12 cellular contexts compared by ENCODE assay signal in the genomic region with DNA sequence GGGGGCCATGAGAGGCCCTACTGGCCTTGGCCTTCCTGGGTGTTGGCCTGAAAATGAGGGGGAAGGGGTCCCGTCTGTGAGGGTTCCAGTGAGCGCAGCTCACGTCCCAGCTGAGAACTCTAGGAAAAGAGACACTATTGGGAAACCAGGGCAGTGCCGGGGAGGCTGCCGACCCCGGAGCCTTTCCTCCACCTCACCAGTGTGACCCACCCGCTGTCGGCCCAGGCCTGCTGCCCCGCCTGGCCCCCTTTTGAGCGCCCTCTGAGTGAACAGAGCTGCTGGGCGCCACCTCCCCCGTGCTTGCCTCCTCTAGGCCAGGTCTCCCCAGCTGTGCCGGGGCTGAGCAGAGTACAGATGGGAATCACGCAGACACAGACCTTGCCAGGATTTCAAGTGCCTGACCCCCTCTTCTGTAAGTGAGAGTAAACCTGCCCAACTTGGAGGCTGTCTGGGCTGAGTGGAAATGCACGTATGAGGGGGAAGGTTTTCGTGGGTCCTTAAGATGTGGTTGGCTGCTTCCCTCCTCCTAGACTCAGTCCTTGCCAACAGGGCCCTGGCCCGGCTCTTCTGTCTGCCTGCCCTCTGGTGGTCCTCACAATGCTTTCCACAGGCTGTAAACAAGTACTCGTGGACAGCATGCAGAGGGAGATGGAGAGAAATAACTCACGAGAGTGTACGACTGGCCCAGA. TPM values are rescaled to one million over a fixed set of nuclear protein-coding genes. Genes with fewer than 3 reads are reported as not detected.
DNase-seq lines count a peak whose midpoint lies in the region; ATAC-seq and TF ChIP-seq lines count a peak whose summit lies in the region.
"Had no signal": no experiment of that assay in that cellular context is flagged by ENCODE, and none has a peak within 500 bp of the region (broad histone marks: within the 10 kb centered on the region; RNA-seq: fewer than 3 reads in every experiment).

No MANE protein-coding gene starts in this region.

- H3K9ac ChIP-seq in mammary epithelial cell (ENCODE audit: insufficient read depth, low read length) (no peak overlapping the region), mesendoderm (ENCODE audit: low read length) (no peak overlapping the region)

- no peak overlapping the region for H2AK5ac ChIP-seq in mesendoderm (ENCODE audit: low read length)

- BruUV-seq in mammary epithelial cell (replicated peaks; lab: Mats Ljungman, UMichigan) = no TSS peak

- H3K36me3 ChIP-seq in mammary epithelial cell (ENCODE audit: insufficient read depth, low read length) (no peaks in the 10 kb centered on the region), mesendoderm (ENCODE audit: control insufficient read depth, insufficient read depth, low read length) (no peaks in the 10 kb centered on the region), tibial artery (no peaks in the 10 kb centered on the region)

- H2BK5ac ChIP-seq in mesendoderm (ENCODE audit: low read length) = no peak overlapping the region

- H3K23ac ChIP-seq in mesendoderm (ENCODE audit: low read length) = no peak overlapping the region

- no peak overlapping the region for H3K27ac ChIP-seq in mammary epithelial cell (ENCODE audit: insufficient read depth, low read depth, low read length)
- H3K27ac ChIP-seq in mesendoderm (ENCODE audit: low read depth, low read length) = no peak overlapping the region
- H3K27ac ChIP-seq in tibial artery = peak overlapping the region; percentile 81 to 99

- H3K9me3 ChIP-seq in mammary epithelial cell (replicated peaks; ENCODE audit: insufficient read depth, low read length) (no peaks in the 10 kb centered on the region), tibial artery (no peaks in the 10 kb centered on the region)

- ATAC-seq in GM21619 (IDR thresholded peaks at IDR 0.05; ENCODE audit: unreplicated experiment) = no peak
- ATAC-seq: natural killer cell had no signal

- no peak overlapping the region for H2BK15ac ChIP-seq in mesendoderm (replicated peaks; ENCODE audit: low read depth)

- 97% methylated on average over 20 of the region's 20 CpGs for WGBS in mammary epithelial cell (ENCODE audit: low coverage, missing lambda C conversion rate)
- WGBS in mesendoderm (ENCODE audit: extremely low coverage, insufficient coverage, low lambda C conversion rate) = no CpG with 5 or more reads among the region's 20 CpGs

- CTCF ChIA-PET in mammary epithelial cell (lab: Charles Lee; ENCODE audit: low non-redundant PET) = no interaction called here

- H3K4me1 ChIP-seq in mammary epithelial cell (ENCODE audit: insufficient read depth, low read length) (peaks cover 24% of the 10 kb centered on the region), mesendoderm (ENCODE audit: control insufficient read depth, low read depth, low read length) (peaks cover 4% of the 10 kb centered on the region), tibial artery (peaks cover 0 to 24% (median 18%) of the 10 kb centered on the region in 4 donors)

- no peak overlapping the region for H4K8ac ChIP-seq in mesendoderm (ENCODE audit: low read depth, low read length)

- H3K79me1 ChIP-seq in mesendoderm (ENCODE audit: low read length) = no peaks in the 10 kb centered on the region

- H3K56ac ChIP-seq in mesendoderm (ENCODE audit: low read length) = peak overlapping the region; percentile 51

- peak; percentile 41 for DNase-seq in activated effector memory CD4-positive, alpha-beta T cell treated with anti-CD3 and anti-CD28 coated beads, Interleukin-2, amount 50 U/mL, for 16 hours
- DNase-seq in activated effector memory CD4-positive, alpha-beta T cell treated with Interleukin-2 at 50 U/mL for 16 hours = no peak
- no peak for DNase-seq in mammary epithelial cell
- peak; percentile 71 for DNase-seq in mesendoderm
- no peak for DNase-seq in tibial artery
- no peak for DNase-seq in NCI-H2196 treated with DMSO at 0.1 percent for 48 hours (lab: John Stamatoyannopoulos, UW; ENCODE audit: unreplicated experiment)
- DNase-seq in NCI-H2029 (lab: John Stamatoyannopoulos, UW) = no peak
- DNase-seq: ACHN, natural killer cell, NCI-H187 treated with DMSO at 0.1 percent for 48 hours, SHP77 had no signal

- dilution Hi-C loops in mammary epithelial cell (cut with HindIII; ENCODE audit: low sequenced_read_pairs) = no loop called here

- H3K27me3 ChIP-seq in mammary epithelial cell (ENCODE audit: insufficient read depth, low read length) (no peaks in the 10 kb centered on the region), mesendoderm (ENCODE audit: insufficient read depth, low read length, poor library complexity) (no peaks in the 10 kb centered on the region), tibial artery (no peaks in the 10 kb centered on the region)

- in situ Hi-C loops in mammary epithelial cell (cut with MboI; ENCODE audit: low sequenced_read_pairs in 2 of 2) = no loop called here

- peak overlapping the region; percentile 25 for H2AFZ ChIP-seq in mammary epithelial cell (ENCODE audit: low read depth, low read length)

- no peak overlapping the region for H3K4me2 ChIP-seq in mammary epithelial cell (ENCODE audit: insufficient read depth, low read depth, low read length)
- no peak overlapping the region for H3K4me2 ChIP-seq in mesendoderm (ENCODE audit: low read length)

- no peak overlapping the region for H2BK120ac ChIP-seq in mesendoderm (ENCODE audit: low read depth, low read length)

- intact Hi-C loops in mammary epithelial cell (cut with micrococcal nuclease) = loop anchor here (10.0 kb wide), 1 partner anchor 1595 kb away; a partner anchor contains a TSS
- intact Hi-C loops in tibial artery (cut with DNase I; ENCODE audit: low total_unique reads) = no loop called here

- TF ChIP-seq CTCF in mammary epithelial cell (conservative IDR thresholded peaks at IDR 0.05 in 1 of 2, IDR thresholded peaks at IDR 0.05 in 1 of 2; ENCODE audit: extremely low read depth in 1 of 2, insufficient read depth in 1 of 2, low read depth in 1 of 2, low read length in 2 of 2) (no peak), tibial artery (IDR thresholded peaks at IDR 0.05) (no peak)

- no peaks in the 10 kb centered on the region for H4K20me1 ChIP-seq in mammary epithelial cell (ENCODE audit: insufficient read depth, low read length)

- H3K4ac ChIP-seq in mesendoderm (ENCODE audit: low read depth, low read length) = no peak overlapping the region

- H3K79me2 ChIP-seq in mammary epithelial cell (ENCODE audit: insufficient read depth, low read length) (no peaks in the 10 kb centered on the region), mesendoderm (ENCODE audit: control insufficient read depth, insufficient read depth, low read length) (no peaks in the 10 kb centered on the region)

- H3K4me3 ChIP-seq in mammary epithelial cell (replicated peaks in 1 of 3; ENCODE audit: insufficient read depth in 1 of 3, low read depth in 2 of 3, low read length in 3 of 3) (no peak overlapping the region), mesendoderm (ENCODE audit: low read length) (no peak overlapping the region), tibial artery (peak overlapping the region in 1 of 2 donors; percentile 19)

- no peak overlapping the region for H3K18ac ChIP-seq in mesendoderm (ENCODE audit: low read length)

- H4K5ac ChIP-seq in mesendoderm (ENCODE audit: low read length) = no peak overlapping the region

RNA-seq across cellular contexts. Expression of a gene that starts 17.3 kb away (rescaled TPM):
- total RNA-seq in mammary epithelial cell = 10 to 100 TPM; 48.8 to 70.3 TPM
- polyA plus RNA-seq in mammary epithelial cell = 23.1 TPM
- 45.2 TPM for polyA minus RNA-seq in mammary epithelial cell
- polyA plus RNA-seq in mesendoderm (2013, experiment 1 of 2) = 3.3 TPM
- 3.3 TPM for polyA plus RNA-seq in mesendoderm (2013, experiment 2 of 2)

Comparison
In these comparisons a context has a peak if more than half of its experiments do, and no peak if none do; other contexts are left out.
1. DNase-seq: peak in activated effector memory CD4-positive, alpha-beta T cell treated with anti-CD3 and anti-CD28 coated beads, Interleukin-2, amount 50 U/mL, for 16 hours (single experiment) and mesendoderm (single experiment); none in activated effector memory CD4-positive, alpha-beta T cell treated with Interleukin-2 at 50 U/mL for 16 hours (single experiment), mammary epithelial cell (single experiment), tibial artery (0 of 2), NCI-H2196 treated with DMSO at 0.1 percent for 48 hours (single experiment) and NCI-H2029 (single experiment).
2. H3K27ac ChIP-seq: peak in tibial artery (2 of 2); none in mammary epithelial cell (single experiment) and mesendoderm (single experiment).